22 cellular contexts compared by ENCODE assay signal in genomic region chr15:27885226-27885625, GRCh38.
DNase-seq lines count a peak whose midpoint lies in the region; ATAC-seq and TF ChIP-seq lines count a peak whose summit lies in the region.
"Had no signal": no experiment of that assay in that cellular context is flagged by ENCODE, and none has a peak within 500 bp of the region (broad histone marks: within the 10 kb centered on the region; RNA-seq: fewer than 3 reads in every experiment).

No MANE protein-coding gene starts in this region.

- H3K9me3 ChIP-seq in RWPE2 (ENCODE audit: severe bottlenecking) (peaks cover 3% of the 10 kb centered on the region), esophagus squamous epithelium (peaks cover 0 to 29% (median 10%) of the 10 kb centered on the region in 3 donors)
- H3K9me3 ChIP-seq: BE2C had no signal

- H3K36me3 ChIP-seq in RWPE2 (ENCODE audit: low read depth) (no peaks in the 10 kb centered on the region), esophagus squamous epithelium (no peaks in the 10 kb centered on the region)
- H3K36me3 ChIP-seq: BE2C; BLaER1 treated with 17β-estradiol and CSF1 and Interleukin-3, amounts not matched to agents 10 nM and 100 nM had no signal

- no peaks in the 10 kb centered on the region for H3K27me3 ChIP-seq in RWPE2 (ENCODE audit: insufficient read depth, poor library complexity, severe bottlenecking)
- H3K27me3 ChIP-seq in esophagus squamous epithelium = no peaks in the 10 kb centered on the region
- H3K27me3 ChIP-seq: BE2C; BLaER1 treated with 17β-estradiol and CSF1 and Interleukin-3, amounts not matched to agents 10 nM and 100 nM had no signal

- ATAC-seq in RWPE2 (ENCODE audit: low read depth) = 0 out of 3 replicates have a peak, but pooled peaks have one; percentile 38
- ATAC-seq in HG02981 (IDR thresholded peaks at IDR 0.05; ENCODE audit: unreplicated experiment) = no peak
- ATAC-seq: A549, GM12878, GM23338, HCT116 had no signal

- no peak for TF ChIP-seq POLR2A in esophagus squamous epithelium (IDR thresholded peaks at IDR 0.05)

- H3K27ac ChIP-seq in RWPE2 (ENCODE audit: poor library complexity, severe bottlenecking) = no peak overlapping the region
- peak overlapping the region in 3 of 4 donors; percentile 4 to 46 (median 39) for H3K27ac ChIP-seq in esophagus squamous epithelium
- H3K27ac ChIP-seq: A549; BLaER1 treated with 17β-estradiol and CSF1 and Interleukin-3, amounts not matched to agents 10 nM and 100 nM had no signal

- H3K4me1 ChIP-seq in RWPE2 (ENCODE audit: insufficient read depth, poor library complexity, severe bottlenecking) (peaks cover 3% of the 10 kb centered on the region), esophagus squamous epithelium (peaks cover 0 to 18% (median 0%) of the 10 kb centered on the region in 3 donors)
- H3K4me1 ChIP-seq: A549; BE2C; BLaER1 treated with 17β-estradiol and CSF1 and Interleukin-3, amounts not matched to agents 10 nM and 100 nM had no signal

- TF ChIP-seq CTCF in RWPE2 (IDR thresholded peaks at IDR 0.05; ENCODE audit: poor library complexity, severe bottlenecking) (no peak), epithelial cell of esophagus (IDR thresholded peaks at IDR 0.05; ENCODE audit: insufficient read depth, low read depth, low read length, missing control alignments) (no peak), esophagus squamous epithelium (IDR thresholded peaks at IDR 0.05) (no peak)

- H3K4me3 ChIP-seq in RWPE2 (ENCODE audit: severe bottlenecking) (no peak overlapping the region), epithelial cell of esophagus (ENCODE audit: low read length) (no peak overlapping the region), esophagus squamous epithelium (no peak overlapping the region)
- H3K4me3 ChIP-seq: A549; BLaER1 treated with 17β-estradiol and CSF1 and Interleukin-3, amounts not matched to agents 10 nM and 100 nM; GM12878; GM23338 had no signal

- DNase-seq in RWPE2 (ENCODE audit: low spot score) = no peak
- peak; percentile 75 for DNase-seq in epithelial cell of esophagus (ENCODE audit: low read depth)
- DNase-seq in esophagus squamous epithelium (lab: John Stamatoyannopoulos, UW) = no peak
- DNase-seq in activated T-cell treated with anti-CD3 and anti-CD28 coated beads for 4 hours = no peak
- no peak for DNase-seq in posterior cingulate gyrus
- DNase-seq: 8988T; ACHN; AML-193; BE2C; CD4-positive, alpha-beta T cell; CD8-positive, alpha-beta memory T cell; DMS 273 treated with DMSO at 0.1 percent for 48 hours; DMS79; EL; GDM1; H9 had no signal

- intact Hi-C loops in esophagus squamous epithelium (cut with DNase I) = no loop called here
- intact Hi-C loops in posterior cingulate gyrus (cut with DNase I) = no loop called here
